Comparison of ENCODE assay signal across 8 cellular contexts in genomic region chr6:111591370-111591900, GRCh38. TPM values are rescaled to one million over a fixed set of nuclear protein-coding genes. Genes with fewer than 3 reads are reported as not detected.
DNase-seq lines count a peak whose midpoint lies in the region; ATAC-seq and TF ChIP-seq lines count a peak whose summit lies in the region.

No MANE protein-coding gene starts in this region.

- H3K27me3 ChIP-seq in lower lobe of right lung (ENCODE audit: low read depth), result no peaks in the 10 kb centered on the region

- peak overlapping the region; percentile 69 for H3K27ac ChIP-seq in lower lobe of right lung

- H3K4me3 ChIP-seq in lower lobe of right lung, result no peak overlapping the region

- no peaks in the 10 kb centered on the region for H3K36me3 Mint-ChIP-seq in brain
- H3K36me3 Mint-ChIP-seq in effector memory CD8-positive, alpha-beta T cell (ENCODE audit: insufficient read depth), result peaks cover 16% of the 10 kb centered on the region

- no peaks in the 10 kb centered on the region for H3K27me3 Mint-ChIP-seq in brain
- no peaks in the 10 kb centered on the region for H3K27me3 Mint-ChIP-seq in effector memory CD8-positive, alpha-beta T cell

- peak overlapping the region in 4 of 5 experiments; percentile 60 to 90 (median 77) for H3K27ac Mint-ChIP-seq in brain
- H3K27ac Mint-ChIP-seq in effector memory CD8-positive, alpha-beta T cell, result no peak overlapping the region

- H3K9me3 Mint-ChIP-seq in brain, result no peaks in the 10 kb centered on the region
- H3K9me3 Mint-ChIP-seq in effector memory CD8-positive, alpha-beta T cell, result no peaks in the 10 kb centered on the region

- H3K4me3 Mint-ChIP-seq in brain, result no peak overlapping the region
- no peak overlapping the region for H3K4me3 Mint-ChIP-seq in effector memory CD8-positive, alpha-beta T cell

- intact Hi-C loops in lower lobe of right lung (cut with DNase I), result no loop called here

- DNase-seq in A172 (ENCODE audit: low spot score) (peak; percentile 95), LHCN-M2 (ENCODE audit: low read depth) (peak; percentile 98), lower lobe of right lung (peak; percentile 91), NCI-H1092 (lab: John Stamatoyannopoulos, UW) (no peak), NCI-H146 treated with DMSO at 0.1 percent for 48 hours (lab: John Stamatoyannopoulos, UW; ENCODE audit: unreplicated experiment) (no peak)
- DNase-seq in effector memory CD8-positive, alpha-beta T cell, result no peak

- peaks cover 68% of the 10 kb centered on the region for H3K4me1 ChIP-seq in lower lobe of right lung

- H3K4me1 Mint-ChIP-seq in brain, result peaks cover 61% of the 10 kb centered on the region
- H3K4me1 Mint-ChIP-seq in effector memory CD8-positive, alpha-beta T cell (ENCODE audit: low read depth in 2 of 2), result peaks cover 6 to 10% of the 10 kb centered on the region in 2 donors

- H3K36me3 ChIP-seq in lower lobe of right lung, result peaks cover 7% of the 10 kb centered on the region

- ATAC-seq in lower lobe of right lung, result peak; percentile 89 to 92
- no peak for ATAC-seq in effector memory CD8-positive, alpha-beta T cell (replicated peaks)
- no peak for ATAC-seq in HG03159 (IDR thresholded peaks at IDR 0.05; ENCODE audit: unreplicated experiment)

- TF ChIP-seq CTCF in brain (conservative IDR thresholded peaks at IDR 0.05) (no peak), lower lobe of right lung (IDR thresholded peaks at IDR 0.05) (no peak)

- no peaks in the 10 kb centered on the region for H3K9me3 ChIP-seq in lower lobe of right lung

RNA-seq across cellular contexts. Expression of gene TRAF3IP2, which starts 14.2 kb away (rescaled TPM):
- 10.4 and 12.2 TPM in 2 replicates for total RNA-seq in A172 (2014; rRNA removed; shearing (Covaris generic))
- total RNA-seq in LHCN-M2 (2014; rRNA removed), result 18.5 and 21.8 TPM in 2 replicates
- polyA plus RNA-seq in LHCN-M2 (2012), result 18.7 TPM
- 102 TPM for polyA plus RNA-seq in brain (ENCODE audit: insufficient read depth, low read depth, low replicate concordance)
- 37.5 TPM for total RNA-seq in lower lobe of right lung

Comparison
In these comparisons a context has a peak if more than half of its experiments do, and no peak if none do; other contexts are left out.
1. DNase-seq: peak in A172 (single experiment), LHCN-M2 (single experiment) and lower lobe of right lung (single experiment); none in effector memory CD8-positive, alpha-beta T cell (0 of 3), NCI-H1092 (single experiment) and NCI-H146 treated with DMSO at 0.1 percent for 48 hours (single experiment).
2. H3K27ac Mint-ChIP-seq: peak in brain (4 of 5); none in effector memory CD8-positive, alpha-beta T cell (0 of 2).
3. ATAC-seq: peak in lower lobe of right lung (2 of 2); none in effector memory CD8-positive, alpha-beta T cell (single experiment) and HG03159 (single experiment).